ENCODE assay signal across 1 cellular context in genomic region chr21:41865002-41865777, GRCh38.
TF ChIP-seq lines count a peak whose summit lies in the region.

No MANE protein-coding gene starts in this region.

TF ChIP-seq in K562, 482 proteins besides CTCF, POLR2A, EP300 and RAD21 (continued from another document and continues in another):
- TF ChIP-seq DPF2 (IDR thresholded peaks at IDR 0.05) (peak; percentile 63; the same call in 1 of the 2 replicates), STAG1 (CRISPR knock-in tag; IDR thresholded peaks at IDR 0.05; ENCODE audit: borderline replicate concordance) (no peak), L3MBTL2 (IDR thresholded peaks at IDR 0.05) (peak; percentile 66), ID3 (CRISPR knock-in tag; IDR thresholded peaks at IDR 0.05) (no peak), ID3 (tag; IDR thresholded peaks at IDR 0.05) (0 out of 2 replicates have a peak, but pooled peaks have one; percentile 35), C11orf30 (IDR thresholded peaks at IDR 0.05; ENCODE audit: low read depth) (peak; percentile 52; the same call in 1 of the 2 replicates), JUND (IDR thresholded peaks at IDR 0.05; ENCODE audit: borderline replicate concordance, low read depth, low read length) (no peak), JUND (tag; IDR thresholded peaks at IDR 0.05; ENCODE audit: borderline replicate concordance, low read depth, low read length) (no peak), ELK1 (CRISPR knock-in tag; IDR thresholded peaks at IDR 0.05) (no peak), DEAF1 (CRISPR knock-in tag; IDR thresholded peaks at IDR 0.05) (no peak), MAX (CRISPR knock-in tag; IDR thresholded peaks at IDR 0.05) (peak; percentile 49; the same call in 1 of the 2 replicates), SREBF2 (CRISPR knock-in tag; IDR thresholded peaks at IDR 0.05) (no peak), CBFA2T2 (conservative IDR thresholded peaks at IDR 0.05) (no peak), MLLT1 (IDR thresholded peaks at IDR 0.05) (0 out of 4 replicates have a peak, but pooled peaks of 1 of the 2 experiments have one; percentile 50), HDGF (IDR thresholded peaks at IDR 0.05) (peak; percentile 53; the same call in 1 of the 2 replicates), HSF4 (CRISPR knock-in tag; IDR thresholded peaks at IDR 0.05; ENCODE audit: borderline replicate concordance) (no peak), ZKSCAN1 (IDR thresholded peaks at IDR 0.05; ENCODE audit: low read depth, low read length) (no peak), NFXL1 (CRISPR knock-in tag; IDR thresholded peaks at IDR 0.05) (no peak), ZNF212 (CRISPR knock-in tag; IDR thresholded peaks at IDR 0.05) (no peak), SPI1 (IDR thresholded peaks at IDR 0.05; ENCODE audit: borderline replicate concordance, low read depth, low read length) (peak; percentile 77), ZNF398 (CRISPR knock-in tag; IDR thresholded peaks at IDR 0.05) (no peak), PKNOX1 (IDR thresholded peaks at IDR 0.05) (peak; percentile 4; the same call in 1 of the 2 replicates), ESRRB (CRISPR knock-in tag; IDR thresholded peaks at IDR 0.05; ENCODE audit: borderline replicate concordance) (no peak), ZNF274 (IDR thresholded peaks at IDR 0.05; ENCODE audit: borderline replicate concordance, low read depth, low read length) (no peak), BRD4 (IDR thresholded peaks at IDR 0.05) (no peak), ZBTB40 (IDR thresholded peaks at IDR 0.05) (0 out of 2 replicates have a peak, but pooled peaks have one; percentile 21), ZBTB40 (CRISPR knock-in tag; IDR thresholded peaks at IDR 0.05) (no peak), TCFL5 (CRISPR knock-in tag; conservative IDR thresholded peaks at IDR 0.05) (no peak), ARID1B (IDR thresholded peaks at IDR 0.05) (peak; percentile 51; the same call in 1 of the 2 replicates), ZNF12 (CRISPR knock-in tag; IDR thresholded peaks at IDR 0.05) (no peak), ZBTB34 (CRISPR knock-in tag; IDR thresholded peaks at IDR 0.05) (no peak), E2F3 (CRISPR knock-in tag; IDR thresholded peaks at IDR 0.05) (no peak), KDM4B (IDR thresholded peaks at IDR 0.05; ENCODE audit: borderline replicate concordance in 2 of 2, low read depth in 1 of 2) (no peak), ATF7 (IDR thresholded peaks at IDR 0.05) (no peak), FIP1L1 (IDR thresholded peaks at IDR 0.05; ENCODE audit: low read depth, low read length, poor library complexity, severe bottlenecking) (no peak), ESRRA (IDR thresholded peaks at IDR 0.05; ENCODE audit: borderline replicate concordance, low read depth) (0 out of 2 replicates have a peak, but pooled peaks have one; percentile 18), SNRNP70 (optimal IDR thresholded peaks at IDR 0.05; ENCODE audit: low read depth, low read length) (no peak), ZNF436 (CRISPR knock-in tag; IDR thresholded peaks at IDR 0.05) (no peak), MCM7 (IDR thresholded peaks at IDR 0.05) (no peak), ZNF589 (CRISPR knock-in tag; IDR thresholded peaks at IDR 0.05; ENCODE audit: low read depth) (no peak), TCF7L2 (IDR thresholded peaks at IDR 0.05; ENCODE audit: low read depth, low read length) (no peak), THAP12 (CRISPR knock-in tag; IDR thresholded peaks at IDR 0.05) (no peak), BHLHE40 (IDR thresholded peaks at IDR 0.05; ENCODE audit: low read length) (peak; percentile 77), ZNF583 (CRISPR knock-in tag; IDR thresholded peaks at IDR 0.05) (no peak)
